In genomic region chr4:82275431-82276423, GRCh38 we compare ENCODE assay signal across 1 cellular context.
TF ChIP-seq lines count a peak whose summit lies in the region.

No MANE protein-coding gene starts in this region.

TF ChIP-seq in GM23338, 12 proteins besides CTCF, POLR2A, EP300 and RAD21 (continued from another document):
- no peak for TF ChIP-seq ZNF462 (CRISPR knock-in tag; IDR thresholded peaks at IDR 0.05)
- TF ChIP-seq ZNF114 (CRISPR knock-in tag; IDR thresholded peaks at IDR 0.05): no peak
- TF ChIP-seq ZNF331 (CRISPR knock-in tag; IDR thresholded peaks at IDR 0.05; ENCODE audit: low read depth): no peak
- no peak for TF ChIP-seq POLR2AphosphoS5 (IDR thresholded peaks at IDR 0.05; ENCODE audit: low read depth)
- no peak for TF ChIP-seq CREB1 (CRISPR knock-in tag; IDR thresholded peaks at IDR 0.05; ENCODE audit: low read depth)
- TF ChIP-seq STAT1 (IDR thresholded peaks at IDR 0.05; ENCODE audit: unreplicated experiment): no peak
- no peak for TF ChIP-seq JUNB (IDR thresholded peaks at IDR 0.05; ENCODE audit: unreplicated experiment)
